9 cellular contexts compared by ENCODE assay signal in the genomic region with DNA sequence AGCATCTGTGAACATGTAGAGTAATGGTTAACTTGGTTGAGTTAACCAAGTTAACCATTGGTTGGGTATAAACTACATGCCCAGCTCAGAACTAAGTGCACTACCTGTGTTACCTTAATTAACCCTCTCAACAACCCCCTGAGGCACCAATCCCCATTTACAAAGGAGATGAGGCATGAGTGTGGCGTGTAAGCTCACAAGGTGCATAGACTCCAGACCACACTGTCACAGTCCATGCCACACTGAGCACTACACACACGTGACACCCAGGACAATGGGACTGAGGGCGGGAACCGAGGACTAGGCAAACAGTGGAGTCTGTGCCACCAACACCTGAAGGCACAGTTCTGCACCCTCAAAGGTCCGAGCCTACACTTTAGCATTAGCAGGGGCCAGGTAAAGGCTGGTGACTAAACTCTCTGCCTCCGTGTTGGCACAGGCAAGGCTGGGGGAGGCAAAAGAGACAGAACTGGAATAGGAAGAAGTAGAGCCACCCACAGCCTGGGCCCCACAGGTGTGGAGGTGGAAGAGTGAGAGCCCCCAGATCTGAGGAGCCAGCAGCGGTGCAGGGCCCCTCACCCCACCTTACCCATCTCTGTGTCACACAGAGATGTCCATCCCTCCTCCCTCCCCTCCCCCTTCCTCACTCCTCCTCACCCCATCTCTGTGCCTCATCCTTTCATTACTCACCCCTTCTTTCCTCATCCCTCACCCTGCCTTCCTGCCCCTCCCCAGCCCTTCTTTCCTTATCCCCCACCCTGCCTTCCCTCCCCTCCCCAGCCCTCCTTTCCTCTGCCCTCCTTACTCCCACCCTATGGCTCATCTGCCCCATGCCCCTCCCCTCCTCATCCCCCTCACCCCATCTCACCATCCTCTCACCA. TPM values are rescaled to one million over a fixed set of nuclear protein-coding genes. Genes with fewer than 3 reads are reported as not detected.
DNase-seq lines count a peak whose midpoint lies in the region; ATAC-seq and TF ChIP-seq lines count a peak whose summit lies in the region.
"Had no signal": no experiment of that assay in that cellular context is flagged by ENCODE, and none has a peak within 500 bp of the region (broad histone marks: within the 10 kb centered on the region; RNA-seq: fewer than 3 reads in every experiment).

No MANE protein-coding gene starts in this region.

- H3K27me3 Mint-ChIP-seq in CD14-positive monocyte (ENCODE audit: low read depth in 3 of 3) (peaks cover 8 to 28% (median 24%) of the 10 kb centered on the region in 3 donors), memory B cell (peaks cover 6% of the 10 kb centered on the region), MCF 10A (ENCODE audit: insufficient read depth, unreplicated experiment) (no peaks in the 10 kb centered on the region)
- H3K27me3 Mint-ChIP-seq in activated T-helper 17 cell treated with anti-CD3 and anti-CD28 coated beads, Interleukin-2, amount 50 U/mL, for 72 hours: no peaks in the 10 kb centered on the region

- H3K4me3 Mint-ChIP-seq in CD14-positive monocyte: peak overlapping the region; percentile 2 to 57
- peak overlapping the region; percentile 96 for H3K4me3 Mint-ChIP-seq in activated T-helper 17 cell treated with anti-CD3 and anti-CD28 coated beads, Interleukin-2, amount 50 U/mL, for 72 hours
- H3K4me3 Mint-ChIP-seq in memory B cell: peak overlapping the region; percentile 28
- H3K4me3 Mint-ChIP-seq in MCF 10A (ENCODE audit: unreplicated experiment): no peak overlapping the region

- POLR2A ChIA-PET in MCF 10A (lab: Yijun Ruan, JAX): interaction anchor here (0.7 kb wide), 1 partner anchor 10 kb away, joined by 4 read pairs; no protein-coding TSS in a partner anchor

- intact Hi-C loops in CD14-positive monocyte (cut with micrococcal nuclease): loop anchor here (2.0 to 10.0 kb wide), 3 partner anchors 87 to 323 kb away; partner anchors contain the start of genes ATOSB (in 1 of the 2), CCL27 (in 1 of the 2), FANCG (in 1 of the 2) and VCP (in 1 of the 2)
- intact Hi-C loops in MCF 10A (cut with micrococcal nuclease): no loop called here

- H3K9me3 Mint-ChIP-seq in CD14-positive monocyte (peaks cover 0 to 4% (median 0%) of the 10 kb centered on the region in 7 donors), memory B cell (no peaks in the 10 kb centered on the region), MCF 10A (ENCODE audit: unreplicated experiment) (no peaks in the 10 kb centered on the region)
- no peaks in the 10 kb centered on the region for H3K9me3 Mint-ChIP-seq in activated T-helper 17 cell treated with anti-CD3 and anti-CD28 coated beads, Interleukin-2, amount 50 U/mL, for 72 hours

- BruUV-seq in MCF 10A (replicated peaks; lab: Mats Ljungman, UMichigan): no TSS peak

- H3K4me1 Mint-ChIP-seq in CD14-positive monocyte (peaks cover 76% of the 10 kb centered on the region), memory B cell (peaks cover 54% of the 10 kb centered on the region), MCF 10A (ENCODE audit: insufficient read depth, unreplicated experiment) (peaks cover 15% of the 10 kb centered on the region)
- H3K4me1 Mint-ChIP-seq in activated T-helper 17 cell treated with anti-CD3 and anti-CD28 coated beads, Interleukin-2, amount 50 U/mL, for 72 hours: peaks cover 60% of the 10 kb centered on the region

- ATAC-seq in activated T-helper 17 cell treated with anti-CD3 and anti-CD28 coated beads, Interleukin-2, amount 50 U/mL, for 72 hours (replicated peaks): no peak
- ATAC-seq in memory B cell (ENCODE audit: low read depth): no peak
- ATAC-seq in GM19324 (IDR thresholded peaks at IDR 0.05; ENCODE audit: low FRiP score, unreplicated experiment): no peak
- no peak for ATAC-seq in HG03095 (IDR thresholded peaks at IDR 0.05; ENCODE audit: unreplicated experiment)
- no peak for ATAC-seq in HG03571 (IDR thresholded peaks at IDR 0.05; ENCODE audit: unreplicated experiment)

- TF ChIP-seq CTCF in CD14-positive monocyte (IDR thresholded peaks at IDR 0.05): no peak
- TF ChIP-seq CTCF in MCF 10A (IDR thresholded peaks at IDR 0.05; ENCODE audit: unreplicated experiment): no peak

- H3K36me3 Mint-ChIP-seq in CD14-positive monocyte (peaks cover 0 to 5% of the 10 kb centered on the region in 2 donors), memory B cell (no peaks in the 10 kb centered on the region), MCF 10A (ENCODE audit: insufficient read depth, unreplicated experiment) (peaks cover 5% of the 10 kb centered on the region)
- H3K36me3 Mint-ChIP-seq in activated T-helper 17 cell treated with anti-CD3 and anti-CD28 coated beads, Interleukin-2, amount 50 U/mL, for 72 hours (ENCODE audit: low read depth): peaks cover 22% of the 10 kb centered on the region

- H3K27ac Mint-ChIP-seq in CD14-positive monocyte (peak overlapping the region; percentile 52 to 97 (median 94)), memory B cell (peak overlapping the region; percentile 61), MCF 10A (ENCODE audit: low read depth, unreplicated experiment) (no peak overlapping the region)
- peak overlapping the region; percentile 97 for H3K27ac Mint-ChIP-seq in activated T-helper 17 cell treated with anti-CD3 and anti-CD28 coated beads, Interleukin-2, amount 50 U/mL, for 72 hours

- CTCF ChIA-PET in MCF 10A (lab: Yijun Ruan, JAX): interaction anchor here (0.7 to 3.6 kb wide), 2 partner anchors 75 to 88 kb away, joined by 3 to 23 read pairs; no protein-coding TSS in a partner anchor

- DNase-seq in CD14-positive monocyte (ENCODE audit: low spot score) (peak; percentile 63), DMS53 (lab: John Stamatoyannopoulos, UW) (peak; percentile 70), memory B cell (ENCODE audit: low spot score in 2 of 2) (no peak), MCF 10A (ENCODE audit: unreplicated experiment) (no peak)
- DNase-seq: GF-D8 had no signal

RNA-seq across cellular contexts. Expression of gene DNAJB5, which starts 2.1 kb away (rescaled TPM):
- 1 to 10 TPM in 1 of 2 donors, under 1 TPM in 1; 0.66 to 1.9 TPM for polyA plus RNA-seq in CD14-positive monocyte
- total RNA-seq in activated T-helper 17 cell treated with anti-CD3 and anti-CD28 coated beads, Interleukin-2, amount 50 U/mL, for 72 hours: 10 to 100 TPM in 1 of 2 donors, 1 to 10 TPM in 1; 4.4 to 10.7 TPM
- total RNA-seq in MCF 10A (2022): 2.2 and 2.9 TPM in 2 replicates

RNA-seq across cellular contexts. Expression of gene PHF24, which starts 29.3 kb away (rescaled TPM):
- under 1 TPM in 1 of 2 donors, not detected in 1; 0.04 TPM for polyA plus RNA-seq in CD14-positive monocyte
- total RNA-seq in activated T-helper 17 cell treated with anti-CD3 and anti-CD28 coated beads, Interleukin-2, amount 50 U/mL, for 72 hours: under 1 TPM in 1 of 2 donors, not detected in 1; 0.16 TPM
- total RNA-seq in MCF 10A (2022): not detected in 2 replicates

Comparison
In these comparisons a context has a peak if more than half of its experiments do, and no peak if none do; other contexts are left out.
1. DNase-seq: peak in CD14-positive monocyte (single experiment) and DMS53 (single experiment); none in memory B cell (0 of 2) and MCF 10A (single experiment).